In genomic region chr1:158714754-158715153, GRCh38 we compare ENCODE assay signal across 1 cellular context.
TF ChIP-seq lines count a peak whose summit lies in the region.

No MANE protein-coding gene starts in this region.

TF ChIP-seq in GM23338, 12 proteins besides CTCF, POLR2A, EP300 and RAD21 (continued from another document):
- TF ChIP-seq REST (IDR thresholded peaks at IDR 0.05; ENCODE audit: unreplicated experiment) (no peak), EZH2 (IDR thresholded peaks at IDR 0.05; ENCODE audit: low read depth, unreplicated experiment) (no peak), POLR2AphosphoS5 (IDR thresholded peaks at IDR 0.05; ENCODE audit: low read depth) (no peak), STAT1 (IDR thresholded peaks at IDR 0.05; ENCODE audit: unreplicated experiment) (no peak), ZNF462 (CRISPR knock-in tag; IDR thresholded peaks at IDR 0.05) (no peak), ETS1 (IDR thresholded peaks at IDR 0.05) (no peak)
